1 cellular context compared by ENCODE assay signal in the genomic region with DNA sequence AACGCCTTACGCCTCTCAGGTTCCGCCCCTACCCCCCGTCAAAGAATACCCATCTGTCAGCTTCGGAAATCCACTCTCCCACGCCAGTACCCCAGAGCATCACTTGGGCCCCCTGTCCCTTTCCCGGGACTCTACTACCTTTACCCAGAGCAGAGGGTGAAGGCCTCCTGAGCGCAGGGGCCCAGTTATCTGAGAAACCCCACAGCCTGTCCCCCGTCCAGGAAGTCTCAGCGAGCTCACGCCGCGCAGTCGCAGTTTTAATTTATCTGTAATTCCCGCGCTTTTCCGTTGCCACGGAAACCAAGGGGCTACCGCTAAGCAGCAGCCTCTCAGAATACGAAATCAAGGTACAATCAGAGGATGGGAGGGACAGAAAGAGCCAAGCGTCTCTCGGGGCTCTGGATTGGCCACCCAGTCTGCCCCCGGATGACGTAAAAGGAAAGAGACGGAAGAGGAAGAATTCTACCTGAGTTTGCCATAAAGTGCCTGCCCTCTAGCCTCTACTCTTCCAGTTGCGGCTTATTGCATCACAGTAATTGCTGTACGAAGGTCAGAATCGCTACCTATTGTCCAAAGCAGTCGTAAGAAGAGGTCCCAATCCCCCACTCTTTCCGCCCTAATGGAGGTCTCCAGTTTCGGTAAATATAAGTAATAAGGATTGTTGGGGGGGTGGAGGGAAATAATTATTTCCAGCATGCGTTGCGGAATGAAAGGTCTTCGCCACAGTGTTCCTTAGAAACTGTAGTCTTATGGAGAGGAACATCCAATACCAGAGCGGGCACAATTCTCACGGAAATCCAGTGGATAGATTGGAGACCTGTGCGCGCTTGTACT.
A peak's percentile ranks its signal among the peaks of the same experiment; 100 is the strongest.
TF ChIP-seq lines count a peak whose summit lies in the region.

A gene (minus strand): TSS at position 232 of the 834 bp plus-strand sequence. CDS start 1,268 bp downstream, outside the sequence.

TF ChIP-seq in K562, 482 proteins besides CTCF, POLR2A, EP300 and RAD21 (continued from another document):
- peak; percentile 5 for TF ChIP-seq ZFP36 (IDR thresholded peaks at IDR 0.05; ENCODE audit: low read depth, low read length, partially characterized antibody)
- no peak for TF ChIP-seq RBM22 (IDR thresholded peaks at IDR 0.05; ENCODE audit: low read depth, low read length, poor library complexity, severe bottlenecking)
TF ChIP-seq in K562: peak in this region for 138.
